In the genomic region with DNA sequence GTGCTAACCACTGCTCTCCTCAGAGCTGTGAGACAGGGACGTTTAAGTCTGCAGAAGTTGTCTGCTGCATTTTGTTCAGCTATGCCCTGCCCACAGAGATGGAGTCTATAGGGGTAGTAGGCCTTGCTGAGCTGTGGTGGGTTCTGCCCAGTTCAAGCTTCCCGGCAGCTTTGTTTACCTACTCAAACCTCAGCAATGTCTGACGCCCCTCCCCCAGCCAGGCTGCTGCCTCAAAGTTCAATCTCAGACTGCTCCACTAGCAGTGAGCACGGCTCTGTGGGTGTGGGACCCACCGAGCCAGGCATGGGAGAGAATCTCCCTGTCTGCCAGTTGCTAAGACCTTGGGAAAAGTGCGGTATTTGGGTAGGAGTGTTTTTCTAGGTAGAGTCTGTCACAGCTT, we compare ENCODE assay signal across 29 cellular contexts.
"Had no signal": no experiment of that assay in that cellular context is flagged by ENCODE, and none has a peak within 500 bp of the region (broad histone marks: within the 10 kb centered on the region; RNA-seq: fewer than 3 reads in every experiment).

No MANE protein-coding gene starts in this region.

- DNase-seq: naive thymus-derived CD8-positive, alpha-beta T cell; nephron progenitor cell; nucleus accumbens; pancreas; psoas muscle; spleen; stimulated activated CD4-positive, alpha-beta T cell treated with anti-CD3 and anti-CD28 coated beads, Interleukin-12 subunit alpha, Interleukin-12 subunit beta, amount 100 ng/mL, for 4 hours; stimulated activated CD4-positive, alpha-beta T cell treated with anti-CD3 and anti-CD28 coated beads, Interleukin-1b, Interleukin-23, amount 100 ng/mL, for 48 hours; stimulated activated CD4-positive, alpha-beta T cell treated with anti-CD3 and anti-CD28 coated beads, Interleukin-4, amount 100 ng/mL, for 1 hour; stimulated activated CD4-positive, alpha-beta T cell treated with anti-CD3 and anti-CD28 coated beads, Interleukin-4, amount 100 ng/mL, for 4 hours; stimulated activated CD8-positive, alpha-beta memory T cell treated with anti-CD3 and anti-CD28 coated beads, Interleukin-4, amount 100 ng/mL, for 48 hours; stimulated activated naive B cell treated with anti-CD40 and anti-IgM and Interleukin-4, amounts not matched to agents 10 μg/mL and 1 μg/mL and 100 μg/mL, for 72 hours; stimulated activated naive CD4-positive, alpha-beta T cell treated with Interleukin-2 at 50 U/mL for 16 hours; stomach; thyroid gland; trophoblast cell; upper lobe of left lung had no signal

- ATAC-seq: naive thymus-derived CD8-positive, alpha-beta T cell; natural killer cell treated with Interleukin-12 subunit alpha and Interleukin-12 subunit beta and Interleukin-15 and Interleukin-18, amount 100 ng/mL, for 72 hours; pancreas; psoas muscle; right cardiac atrium; sciatic nerve; stimulated activated naive B cell treated with anti-CD40 and anti-IgM and Interleukin-4, amounts not matched to agents 10 μg/mL and 1 μg/mL and 100 μg/mL, for 72 hours had no signal

- H3K27ac Mint-ChIP-seq: naive thymus-derived CD8-positive, alpha-beta T cell; natural killer cell treated with Interleukin-12 subunit alpha and Interleukin-12 subunit beta and Interleukin-15 and Interleukin-18, amount 100 ng/mL, for 72 hours; nephron progenitor cell; progenitor cell of endocrine pancreas; stimulated activated naive B cell treated with anti-CD40 and anti-IgM and Interleukin-4, amounts not matched to agents 10 μg/mL and 1 μg/mL and 100 μg/mL, for 72 hours; stimulated activated naive CD8-positive, alpha-beta T cell treated with anti-CD3 and anti-CD28 coated beads, Interleukin-15, Interleukin-2, amounts not matched to agents 100 ng/mL and 50 ng/mL, for 24 hours had no signal

- H3K9me3 Mint-ChIP-seq: natural killer cell treated with Interleukin-12 subunit alpha and Interleukin-12 subunit beta and Interleukin-15 and Interleukin-18, amount 100 ng/mL, for 72 hours; stimulated activated naive B cell treated with anti-CD40 and anti-IgM and Interleukin-4, amounts not matched to agents 10 μg/mL and 1 μg/mL and 100 μg/mL, for 72 hours had no signal

- H3K4me3 Mint-ChIP-seq: naive thymus-derived CD8-positive, alpha-beta T cell; natural killer cell treated with Interleukin-12 subunit alpha and Interleukin-12 subunit beta and Interleukin-15 and Interleukin-18, amount 100 ng/mL, for 72 hours; nephron progenitor cell; neural crest cell; stimulated activated naive B cell treated with anti-CD40 and anti-IgM and Interleukin-4, amounts not matched to agents 10 μg/mL and 1 μg/mL and 100 μg/mL, for 72 hours; stimulated activated naive CD8-positive, alpha-beta T cell treated with anti-CD3 and anti-CD28 coated beads, Interleukin-15, Interleukin-2, amounts not matched to agents 100 ng/mL and 50 ng/mL, for 24 hours had no signal

- H3K4me1 Mint-ChIP-seq: naive thymus-derived CD8-positive, alpha-beta T cell; nephron progenitor cell; neural crest cell; stimulated activated naive B cell treated with anti-CD40 and anti-IgM and Interleukin-4, amounts not matched to agents 10 μg/mL and 1 μg/mL and 100 μg/mL, for 72 hours had no signal

- H3K9me3 ChIP-seq: neutrophil, pancreas, psoas muscle, spleen, thoracic aorta, thyroid gland, tibial nerve, upper lobe of left lung, vagina had no signal

- H3K4me3 ChIP-seq: pancreas, psoas muscle, skin epidermis, smooth muscle cell, spleen, stomach, thoracic aorta, thyroid gland, tibial nerve, upper lobe of left lung, vagina had no signal

- H3K4me1 ChIP-seq: pancreas, psoas muscle, spleen, stomach, thyroid gland, tibial nerve, upper lobe of left lung, vagina had no signal

- H3K36me3 ChIP-seq: neutrophil, pancreas, spleen, stomach, thoracic aorta, thyroid gland, tibial nerve, upper lobe of left lung, vagina had no signal

- H3K27ac ChIP-seq: neutrophil, pancreas, psoas muscle, skin epidermis, spleen, stomach, thoracic aorta, thyroid gland, tibial nerve, upper lobe of left lung, vagina had no signal

- H3K27me3 Mint-ChIP-seq: progenitor cell of endocrine pancreas; stimulated activated naive CD8-positive, alpha-beta T cell treated with anti-CD3 and anti-CD28 coated beads, Interleukin-15, Interleukin-2, amounts not matched to agents 100 ng/mL and 50 ng/mL, for 24 hours had no signal

- H3K36me3 Mint-ChIP-seq: natural killer cell treated with Interleukin-12 subunit alpha and Interleukin-12 subunit beta and Interleukin-15 and Interleukin-18, amount 100 ng/mL, for 72 hours; stimulated activated naive B cell treated with anti-CD40 and anti-IgM and Interleukin-4, amounts not matched to agents 10 μg/mL and 1 μg/mL and 100 μg/mL, for 72 hours had no signal

- H3K27me3 ChIP-seq: neutrophil, pancreas, stomach, thyroid gland, tibial nerve, upper lobe of left lung, vagina had no signal
